ENCODE assay signal across 1 cellular context in the genomic region with DNA sequence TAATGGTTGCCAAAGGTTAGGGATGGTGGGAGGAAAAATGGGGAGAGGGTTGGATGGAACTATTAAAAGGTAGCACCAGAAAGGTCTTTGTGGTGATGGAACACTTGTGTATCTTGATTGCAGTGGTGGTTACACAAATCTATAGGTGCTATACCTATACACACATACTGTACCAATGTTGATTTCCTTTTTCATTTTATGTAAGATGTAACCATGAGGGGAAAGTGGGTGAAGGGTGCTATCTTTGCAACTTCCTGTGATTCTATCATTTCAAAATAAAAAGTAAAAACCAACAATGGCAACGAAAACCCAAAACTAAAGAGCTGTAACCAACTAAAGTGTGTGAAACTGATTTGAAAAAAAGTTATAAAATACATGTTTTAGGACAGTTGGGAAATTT.
TF ChIP-seq lines count a peak whose summit lies in the region.

No MANE protein-coding gene starts in this region.

TF ChIP-seq in GM12878, 131 proteins besides CTCF, POLR2A, EP300 and RAD21 (continued from another document):
- TF ChIP-seq, protein P1, sequence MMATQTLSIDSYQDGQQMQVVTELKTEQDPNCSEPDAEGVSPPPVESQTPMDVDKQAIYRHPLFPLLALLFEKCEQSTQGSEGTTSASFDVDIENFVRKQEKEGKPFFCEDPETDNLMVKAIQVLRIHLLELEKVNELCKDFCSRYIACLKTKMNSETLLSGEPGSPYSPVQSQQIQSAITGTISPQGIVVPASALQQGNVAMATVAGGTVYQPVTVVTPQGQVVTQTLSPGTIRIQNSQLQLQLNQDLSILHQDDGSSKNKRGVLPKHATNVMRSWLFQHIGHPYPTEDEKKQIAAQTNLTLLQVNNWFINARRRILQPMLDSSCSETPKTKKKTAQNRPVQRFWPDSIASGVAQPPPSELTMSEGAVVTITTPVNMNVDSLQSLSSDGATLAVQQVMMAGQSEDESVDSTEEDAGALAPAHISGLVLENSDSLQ (IDR thresholded peaks at IDR 0.05), result no peak
- no peak for TF ChIP-seq SREBF2 (IDR thresholded peaks at IDR 0.05; ENCODE audit: low read length)
- TF ChIP-seq FOS (IDR thresholded peaks at IDR 0.05; ENCODE audit: borderline replicate concordance, extremely low read depth, insufficient read length), result no peak
- TF ChIP-seq, protein P2, sequence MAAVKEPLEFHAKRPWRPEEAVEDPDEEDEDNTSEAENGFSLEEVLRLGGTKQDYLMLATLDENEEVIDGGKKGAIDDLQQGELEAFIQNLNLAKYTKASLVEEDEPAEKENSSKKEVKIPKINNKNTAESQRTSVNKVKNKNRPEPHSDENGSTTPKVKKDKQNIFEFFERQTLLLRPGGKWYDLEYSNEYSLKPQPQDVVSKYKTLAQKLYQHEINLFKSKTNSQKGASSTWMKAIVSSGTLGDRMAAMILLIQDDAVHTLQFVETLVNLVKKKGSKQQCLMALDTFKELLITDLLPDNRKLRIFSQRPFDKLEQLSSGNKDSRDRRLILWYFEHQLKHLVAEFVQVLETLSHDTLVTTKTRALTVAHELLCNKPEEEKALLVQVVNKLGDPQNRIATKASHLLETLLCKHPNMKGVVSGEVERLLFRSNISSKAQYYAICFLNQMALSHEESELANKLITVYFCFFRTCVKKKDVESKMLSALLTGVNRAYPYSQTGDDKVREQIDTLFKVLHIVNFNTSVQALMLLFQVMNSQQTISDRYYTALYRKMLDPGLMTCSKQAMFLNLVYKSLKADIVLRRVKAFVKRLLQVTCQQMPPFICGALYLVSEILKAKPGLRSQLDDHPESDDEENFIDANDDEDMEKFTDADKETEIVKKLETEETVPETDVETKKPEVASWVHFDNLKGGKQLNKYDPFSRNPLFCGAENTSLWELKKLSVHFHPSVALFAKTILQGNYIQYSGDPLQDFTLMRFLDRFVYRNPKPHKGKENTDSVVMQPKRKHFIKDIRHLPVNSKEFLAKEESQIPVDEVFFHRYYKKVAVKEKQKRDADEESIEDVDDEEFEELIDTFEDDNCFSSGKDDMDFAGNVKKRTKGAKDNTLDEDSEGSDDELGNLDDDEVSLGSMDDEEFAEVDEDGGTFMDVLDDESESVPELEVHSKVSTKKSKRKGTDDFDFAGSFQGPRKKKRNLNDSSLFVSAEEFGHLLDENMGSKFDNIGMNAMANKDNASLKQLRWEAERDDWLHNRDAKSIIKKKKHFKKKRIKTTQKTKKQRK (IDR thresholded peaks at IDR 0.05; ENCODE audit: low read depth, low read length), result no peak
- TF ChIP-seq ZNF384 (IDR thresholded peaks at IDR 0.05; ENCODE audit: borderline replicate concordance, low read depth, low read length), result no peak
- TF ChIP-seq DPF2 (IDR thresholded peaks at IDR 0.05), result no peak
- TF ChIP-seq EGR1 (IDR thresholded peaks at IDR 0.05; ENCODE audit: borderline replicate concordance in 1 of 2, low read depth in 2 of 2, low read length in 2 of 2), result no peak
- no peak for TF ChIP-seq JUNB (IDR thresholded peaks at IDR 0.05)
- TF ChIP-seq, protein P3, sequence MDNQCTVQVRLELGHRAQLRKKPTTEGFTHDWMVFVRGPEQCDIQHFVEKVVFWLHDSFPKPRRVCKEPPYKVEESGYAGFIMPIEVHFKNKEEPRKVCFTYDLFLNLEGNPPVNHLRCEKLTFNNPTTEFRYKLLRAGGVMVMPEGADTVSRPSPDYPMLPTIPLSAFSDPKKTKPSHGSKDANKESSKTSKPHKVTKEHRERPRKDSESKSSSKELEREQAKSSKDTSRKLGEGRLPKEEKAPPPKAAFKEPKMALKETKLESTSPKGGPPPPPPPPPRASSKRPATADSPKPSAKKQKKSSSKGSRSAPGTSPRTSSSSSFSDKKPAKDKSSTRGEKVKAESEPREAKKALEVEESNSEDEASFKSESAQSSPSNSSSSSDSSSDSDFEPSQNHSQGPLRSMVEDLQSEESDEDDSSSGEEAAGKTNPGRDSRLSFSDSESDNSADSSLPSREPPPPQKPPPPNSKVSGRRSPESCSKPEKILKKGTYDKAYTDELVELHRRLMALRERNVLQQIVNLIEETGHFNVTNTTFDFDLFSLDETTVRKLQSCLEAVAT (IDR thresholded peaks at IDR 0.05), result no peak
- TF ChIP-seq, protein P4, sequence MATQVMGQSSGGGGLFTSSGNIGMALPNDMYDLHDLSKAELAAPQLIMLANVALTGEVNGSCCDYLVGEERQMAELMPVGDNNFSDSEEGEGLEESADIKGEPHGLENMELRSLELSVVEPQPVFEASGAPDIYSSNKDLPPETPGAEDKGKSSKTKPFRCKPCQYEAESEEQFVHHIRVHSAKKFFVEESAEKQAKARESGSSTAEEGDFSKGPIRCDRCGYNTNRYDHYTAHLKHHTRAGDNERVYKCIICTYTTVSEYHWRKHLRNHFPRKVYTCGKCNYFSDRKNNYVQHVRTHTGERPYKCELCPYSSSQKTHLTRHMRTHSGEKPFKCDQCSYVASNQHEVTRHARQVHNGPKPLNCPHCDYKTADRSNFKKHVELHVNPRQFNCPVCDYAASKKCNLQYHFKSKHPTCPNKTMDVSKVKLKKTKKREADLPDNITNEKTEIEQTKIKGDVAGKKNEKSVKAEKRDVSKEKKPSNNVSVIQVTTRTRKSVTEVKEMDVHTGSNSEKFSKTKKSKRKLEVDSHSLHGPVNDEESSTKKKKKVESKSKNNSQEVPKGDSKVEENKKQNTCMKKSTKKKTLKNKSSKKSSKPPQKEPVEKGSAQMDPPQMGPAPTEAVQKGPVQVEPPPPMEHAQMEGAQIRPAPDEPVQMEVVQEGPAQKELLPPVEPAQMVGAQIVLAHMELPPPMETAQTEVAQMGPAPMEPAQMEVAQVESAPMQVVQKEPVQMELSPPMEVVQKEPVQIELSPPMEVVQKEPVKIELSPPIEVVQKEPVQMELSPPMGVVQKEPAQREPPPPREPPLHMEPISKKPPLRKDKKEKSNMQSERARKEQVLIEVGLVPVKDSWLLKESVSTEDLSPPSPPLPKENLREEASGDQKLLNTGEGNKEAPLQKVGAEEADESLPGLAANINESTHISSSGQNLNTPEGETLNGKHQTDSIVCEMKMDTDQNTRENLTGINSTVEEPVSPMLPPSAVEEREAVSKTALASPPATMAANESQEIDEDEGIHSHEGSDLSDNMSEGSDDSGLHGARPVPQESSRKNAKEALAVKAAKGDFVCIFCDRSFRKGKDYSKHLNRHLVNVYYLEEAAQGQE (IDR thresholded peaks at IDR 0.05; ENCODE audit: low read depth, low read length), result no peak
- TF ChIP-seq, protein P5, sequence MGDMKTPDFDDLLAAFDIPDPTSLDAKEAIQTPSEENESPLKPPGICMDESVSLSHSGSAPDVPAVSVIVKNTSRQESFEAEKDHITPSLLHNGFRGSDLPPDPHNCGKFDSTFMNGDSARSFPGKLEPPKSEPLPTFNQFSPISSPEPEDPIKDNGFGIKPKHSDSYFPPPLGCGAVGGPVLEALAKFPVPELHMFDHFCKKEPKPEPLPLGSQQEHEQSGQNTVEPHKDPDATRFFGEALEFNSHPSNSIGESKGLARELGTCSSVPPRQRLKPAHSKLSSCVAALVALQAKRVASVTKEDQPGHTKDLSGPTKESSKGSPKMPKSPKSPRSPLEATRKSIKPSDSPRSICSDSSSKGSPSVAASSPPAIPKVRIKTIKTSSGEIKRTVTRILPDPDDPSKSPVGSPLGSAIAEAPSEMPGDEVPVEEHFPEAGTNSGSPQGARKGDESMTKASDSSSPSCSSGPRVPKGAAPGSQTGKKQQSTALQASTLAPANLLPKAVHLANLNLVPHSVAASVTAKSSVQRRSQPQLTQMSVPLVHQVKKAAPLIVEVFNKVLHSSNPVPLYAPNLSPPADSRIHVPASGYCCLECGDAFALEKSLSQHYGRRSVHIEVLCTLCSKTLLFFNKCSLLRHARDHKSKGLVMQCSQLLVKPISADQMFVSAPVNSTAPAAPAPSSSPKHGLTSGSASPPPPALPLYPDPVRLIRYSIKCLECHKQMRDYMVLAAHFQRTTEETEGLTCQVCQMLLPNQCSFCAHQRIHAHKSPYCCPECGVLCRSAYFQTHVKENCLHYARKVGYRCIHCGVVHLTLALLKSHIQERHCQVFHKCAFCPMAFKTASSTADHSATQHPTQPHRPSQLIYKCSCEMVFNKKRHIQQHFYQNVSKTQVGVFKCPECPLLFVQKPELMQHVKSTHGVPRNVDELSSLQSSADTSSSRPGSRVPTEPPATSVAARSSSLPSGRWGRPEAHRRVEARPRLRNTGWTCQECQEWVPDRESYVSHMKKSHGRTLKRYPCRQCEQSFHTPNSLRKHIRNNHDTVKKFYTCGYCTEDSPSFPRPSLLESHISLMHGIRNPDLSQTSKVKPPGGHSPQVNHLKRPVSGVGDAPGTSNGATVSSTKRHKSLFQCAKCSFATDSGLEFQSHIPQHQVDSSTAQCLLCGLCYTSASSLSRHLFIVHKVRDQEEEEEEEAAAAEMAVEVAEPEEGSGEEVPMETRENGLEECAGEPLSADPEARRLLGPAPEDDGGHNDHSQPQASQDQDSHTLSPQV (IDR thresholded peaks at IDR 0.05), result no peak
- TF ChIP-seq TBL1XR1 (IDR thresholded peaks at IDR 0.05; ENCODE audit: low read depth, low read length), result no peak
- TF ChIP-seq SRF (IDR thresholded peaks at IDR 0.05; ENCODE audit: low read depth in 2 of 2, low read length in 2 of 2), result no peak
- TF ChIP-seq SMAD1 (IDR thresholded peaks at IDR 0.05; ENCODE audit: low read depth, partially characterized antibody), result no peak
- TF ChIP-seq PML (IDR thresholded peaks at IDR 0.05; ENCODE audit: low read length), result no peak
TF ChIP-seq in GM12878: peak in this region for 0.
